8 cellular contexts compared by ENCODE assay signal in genomic region chr5:3793162-3793561, GRCh38.
"Had no signal": no experiment of that assay in that cellular context is flagged by ENCODE, and none has a peak within 500 bp of the region (broad histone marks: within the 10 kb centered on the region; RNA-seq: fewer than 3 reads in every experiment).

No MANE protein-coding gene starts in this region.

- H3K4me3 ChIP-seq: K562 had no signal

- DNase-seq: IMR-90, KBM-7, KG1 had no signal

- H3K27ac ChIP-seq: HL-60, KMS-11 had no signal

- FAIRE-seq: HepG2, HTR-8/SVneo, K562 had no signal

- ATAC-seq: HepG2, K562 had no signal
